8 cellular contexts compared by ENCODE assay signal in the genomic region with DNA sequence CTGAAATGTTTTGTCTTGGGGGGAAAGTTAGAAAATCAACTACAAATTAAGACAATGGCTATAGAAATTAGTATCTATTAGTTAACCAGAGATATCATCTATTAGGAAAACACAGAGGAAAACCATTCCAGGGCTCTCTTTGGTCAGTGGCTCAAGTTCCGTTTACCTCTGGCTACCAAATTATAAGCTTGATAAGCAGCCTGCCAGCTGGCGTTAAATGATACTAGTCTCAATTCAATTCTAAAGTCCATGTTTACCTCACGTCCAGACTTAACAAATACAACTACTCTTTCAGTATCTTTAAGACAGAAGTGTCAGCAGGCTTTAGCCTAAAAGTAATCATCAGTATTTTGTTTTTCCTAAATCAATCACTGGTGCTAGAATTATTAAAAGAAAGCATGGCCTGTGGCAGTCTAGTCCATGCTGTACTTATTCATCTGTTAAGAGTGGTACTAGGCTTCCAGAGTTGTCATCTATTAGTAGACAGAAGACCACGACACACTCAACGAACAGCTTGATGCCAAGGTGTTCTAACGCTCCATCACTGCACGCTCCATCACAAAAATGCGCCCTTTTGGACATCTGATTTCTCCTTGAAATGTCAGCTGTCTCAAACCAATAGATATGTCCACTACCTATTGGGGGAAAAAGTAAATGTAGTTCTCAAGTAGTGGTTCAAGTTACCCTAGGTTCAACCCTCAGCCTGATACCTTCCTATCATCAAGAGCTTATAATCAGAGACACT. TPM values are rescaled to one million over a fixed set of nuclear protein-coding genes. Genes with fewer than 3 reads are reported as not detected.
DNase-seq lines count a peak whose midpoint lies in the region; ATAC-seq and TF ChIP-seq lines count a peak whose summit lies in the region.

No MANE protein-coding gene starts in this region.

- H3K4me1 ChIP-seq in Caco-2 (peaks cover 21% of the 10 kb centered on the region; the same call in 1 of the 2 replicates), psoas muscle (peaks cover 40% of the 10 kb centered on the region)

- intact Hi-C loops in Caco-2 (cut with micrococcal nuclease; ENCODE audit: unreplicated experiment) (loop anchor here (2.0 to 10.0 kb wide), 6 partner anchors 87 to 331 kb away; a partner anchor contains a TSS), psoas muscle (cut with DNase I) (loop anchor here (5.0 to 10.0 kb wide), 3 partner anchors 282 to 359 kb away; no protein-coding TSS in a partner anchor)

- ATAC-seq in HG02884 (IDR thresholded peaks at IDR 0.05; ENCODE audit: unreplicated experiment) (peak; percentile 0), psoas muscle (no peak), HG02852 (IDR thresholded peaks at IDR 0.05; ENCODE audit: unreplicated experiment) (no peak), GM19328 (IDR thresholded peaks at IDR 0.05; ENCODE audit: unreplicated experiment) (no peak)

- no peaks in the 10 kb centered on the region for H3K27me3 Mint-ChIP-seq in Caco-2 (ENCODE audit: insufficient read depth, unreplicated experiment)
- no peaks in the 10 kb centered on the region for H3K27me3 Mint-ChIP-seq in T-helper 2 cell treated with Interferon-gamma antibody and Interleukin-4, amounts not matched to agents 5 μg/mL and 100 μg/mL, for 36 hours (ENCODE audit: low read depth)

- POLR2A ChIA-PET in Caco-2 (lab: Charles Lee) = interaction anchor here (0.8 kb wide), 1 partner anchor 159 kb away, joined by 4 read pairs; no protein-coding TSS in a partner anchor

- CTCF ChIA-PET in Caco-2 (lab: Charles Lee) = interaction anchor here (1.7 to 2.2 kb wide), 2 partner anchors 31 to 365 kb away, joined by 4 to 17 read pairs; no protein-coding TSS in a partner anchor

- 13 to 22% (median 20%) methylated on average over 8 of the region's 8 CpGs for WGBS in psoas muscle, 3 donors

- H3K27ac ChIP-seq in psoas muscle = peak overlapping the region; percentile 91

- H3K36me3 Mint-ChIP-seq in Caco-2 (ENCODE audit: insufficient read depth, unreplicated experiment) = peaks cover 34% of the 10 kb centered on the region
- peaks cover 45% of the 10 kb centered on the region for H3K36me3 Mint-ChIP-seq in T-helper 2 cell treated with Interferon-gamma antibody and Interleukin-4, amounts not matched to agents 5 μg/mL and 100 μg/mL, for 36 hours (ENCODE audit: low read depth)

- TF ChIP-seq CTCF in Caco-2 (IDR thresholded peaks at IDR 0.05; ENCODE audit: insufficient read depth in 1 of 2, low read depth in 1 of 2, low read length in 1 of 2, severe bottlenecking in 1 of 2, unreplicated experiment in 1 of 2) (no peak), fibroblast of mammary gland (conservative IDR thresholded peaks at IDR 0.05; ENCODE audit: control insufficient read depth, insufficient read depth, low read depth, low read length) (no peak), psoas muscle (IDR thresholded peaks at IDR 0.05) (no peak)

- peak in 1 of 2 experiments; percentile 23 for DNase-seq in Caco-2
- no peak for DNase-seq in T-helper 2 cell treated with Interferon-gamma antibody and Interleukin-4, amounts not matched to agents 5 μg/mL and 100 μg/mL, for 36 hours (ENCODE audit: low spot score)
- no peak for DNase-seq in fibroblast of mammary gland (ENCODE audit: low read depth)
- DNase-seq in psoas muscle = no peak
- DNase-seq in stimulated activated CD4-positive, alpha-beta T cell treated with anti-CD3 and anti-CD28 coated beads, Interleukin-2, amount 100 ng/mL, for 48 hours = no peak

- no peaks in the 10 kb centered on the region for H3K9me3 Mint-ChIP-seq in Caco-2 (ENCODE audit: unreplicated experiment)
- no peaks in the 10 kb centered on the region for H3K9me3 Mint-ChIP-seq in T-helper 2 cell treated with Interferon-gamma antibody and Interleukin-4, amounts not matched to agents 5 μg/mL and 100 μg/mL, for 36 hours

- H3K4me3 ChIP-seq in Caco-2 (ENCODE audit: low read depth, low read length) (peak overlapping the region; percentile 97), fibroblast of mammary gland (ENCODE audit: control insufficient read depth, low read depth, low read length) (peak overlapping the region; percentile 92), psoas muscle (peak overlapping the region; percentile 92)

- H3K27me3 ChIP-seq in Caco-2 (replicated peaks; ENCODE audit: control insufficient read depth, insufficient read depth, low read length) = no peaks in the 10 kb centered on the region
- no peaks in the 10 kb centered on the region for H3K27me3 ChIP-seq in psoas muscle (ENCODE audit: insufficient read depth in 3 of 3, low read length in 2 of 3)

- H3K27ac Mint-ChIP-seq in Caco-2 (ENCODE audit: unreplicated experiment) = peak overlapping the region; percentile 98
- peak overlapping the region; percentile 97 for H3K27ac Mint-ChIP-seq in T-helper 2 cell treated with Interferon-gamma antibody and Interleukin-4, amounts not matched to agents 5 μg/mL and 100 μg/mL, for 36 hours

- H3K36me3 ChIP-seq in Caco-2 (ENCODE audit: control insufficient read depth, insufficient read depth, low read length) (peaks cover 1% of the 10 kb centered on the region; the same call in 1 of the 2 replicates), psoas muscle (ENCODE audit: insufficient read depth in 1 of 2, low read depth in 1 of 2) (peaks cover 1 to 5% of the 10 kb centered on the region in 2 donors)

- H3K4me3 Mint-ChIP-seq in Caco-2 (ENCODE audit: unreplicated experiment) = peak overlapping the region; percentile 93
- peak overlapping the region; percentile 99 for H3K4me3 Mint-ChIP-seq in T-helper 2 cell treated with Interferon-gamma antibody and Interleukin-4, amounts not matched to agents 5 μg/mL and 100 μg/mL, for 36 hours

- H3K9me3 ChIP-seq in Caco-2 (no peaks in the 10 kb centered on the region), psoas muscle (no peaks in the 10 kb centered on the region)

- H3K4me1 Mint-ChIP-seq in Caco-2 (ENCODE audit: low read depth, unreplicated experiment) = peaks cover 17% of the 10 kb centered on the region
- H3K4me1 Mint-ChIP-seq in T-helper 2 cell treated with Interferon-gamma antibody and Interleukin-4, amounts not matched to agents 5 μg/mL and 100 μg/mL, for 36 hours (ENCODE audit: low read depth) = peaks cover 58% of the 10 kb centered on the region

- BruUV-seq in Caco-2 (replicated peaks; lab: Mats Ljungman, UMichigan) = TSS peak; percentile 16

RNA-seq across cellular contexts. Expression of a gene that starts 1.5 kb away (rescaled TPM):
- total RNA-seq in Caco-2 (2022) (72.4 and 74.5 TPM in 2 replicates), psoas muscle (10 to 100 TPM; 27.6 to 49.9 (median 41.9) TPM)
- 10 to 100 TPM; 29.7 to 80.6 (median 36.1) TPM for polyA plus RNA-seq in psoas muscle
